ENCODE assay signal across 17 cellular contexts in genomic region chr1:170200161-170200560, GRCh38. TPM values are rescaled to one million over a fixed set of nuclear protein-coding genes. Genes with fewer than 3 reads are reported as not detected.
DNase-seq lines count a peak whose midpoint lies in the region; ATAC-seq and TF ChIP-seq lines count a peak whose summit lies in the region.
"Had no signal": no experiment of that assay in that cellular context is flagged by ENCODE, and none has a peak within 500 bp of the region (broad histone marks: within the 10 kb centered on the region; RNA-seq: fewer than 3 reads in every experiment).

No MANE protein-coding gene starts in this region.

- no peak for ATAC-seq in HG03025 (IDR thresholded peaks at IDR 0.05; ENCODE audit: low FRiP score, unreplicated experiment)
- ATAC-seq: GM12878 had no signal

- in situ Hi-C loops in mammary epithelial cell (cut with MboI; ENCODE audit: low sequenced_read_pairs in 2 of 2), result no loop called here
- in situ Hi-C loops in ACHN (cut with HindIII; ENCODE audit: low pct_ligation_motif_present, low pct_unique_long_range_greater_than_20kb, low sequenced_read_pairs), result no loop called here

- H3K27me3 ChIP-seq in Loucy (ENCODE audit: insufficient read depth, low read length, poor library complexity, severe bottlenecking) (no peaks in the 10 kb centered on the region), mammary epithelial cell (ENCODE audit: insufficient read depth, low read length) (no peaks in the 10 kb centered on the region), mesenchymal stem cell (ENCODE audit: control insufficient read depth in 1 of 2, insufficient read depth in 1 of 2, low read length in 2 of 2) (no peaks in the 10 kb centered on the region), subcutaneous abdominal adipose tissue (ENCODE audit: control insufficient read depth in 5 of 5, insufficient read depth in 4 of 5, low read length in 5 of 5) (no peaks in the 10 kb centered on the region), colonic mucosa (no peaks in the 10 kb centered on the region)

- no peaks in the 10 kb centered on the region for H3F3A ChIP-seq in Loucy (ENCODE audit: low read depth)

- no peak overlapping the region for H3K27ac ChIP-seq in mammary epithelial cell (ENCODE audit: insufficient read depth, low read depth, low read length)
- H3K27ac ChIP-seq in mesenchymal stem cell (ENCODE audit: low read length, poor library complexity, severe bottlenecking), result no peak overlapping the region
- peak overlapping the region; percentile 40 for H3K27ac ChIP-seq in subcutaneous abdominal adipose tissue (ENCODE audit: low read depth, low read length)
- no peak overlapping the region for H3K27ac ChIP-seq in colonic mucosa
- H3K27ac ChIP-seq: HL-60 had no signal

- no peak overlapping the region for H2BK15ac ChIP-seq in mesenchymal stem cell (ENCODE audit: low read depth, poor library complexity, severe bottlenecking)

- no peaks in the 10 kb centered on the region for H3K9me3 ChIP-seq in Loucy (ENCODE audit: insufficient read depth, low read depth, low read length)
- H3K9me3 ChIP-seq in mammary epithelial cell (replicated peaks; ENCODE audit: insufficient read depth, low read length), result no peaks in the 10 kb centered on the region
- H3K9me3 ChIP-seq in mesenchymal stem cell (ENCODE audit: control insufficient read depth, low read length), result no peaks in the 10 kb centered on the region
- H3K9me3 ChIP-seq in subcutaneous abdominal adipose tissue (ENCODE audit: control insufficient read depth in 5 of 5, low read length in 5 of 5), result no peaks in the 10 kb centered on the region
- H3K9me3 ChIP-seq in colonic mucosa, result no peaks in the 10 kb centered on the region

- no peak overlapping the region for H2AK5ac ChIP-seq in mesenchymal stem cell (ENCODE audit: low read length, severe bottlenecking)

- intact Hi-C loops in mammary epithelial cell (cut with micrococcal nuclease), result no loop called here
- intact Hi-C loops in colonic mucosa (cut with DNase I), result no loop called here
- intact Hi-C loops in activated CD4-positive, alpha-beta T cell treated with anti-CD3 and anti-CD28 coated beads, Interleukin-2, amount 10 ng/mL, durations not matched to agents 24 days and 14 days (cut with micrococcal nuclease), result no loop called here

- no peak overlapping the region for H2BK12ac ChIP-seq in mesenchymal stem cell (ENCODE audit: low read length in 2 of 2)

- CTCF ChIA-PET in mammary epithelial cell (lab: Charles Lee; ENCODE audit: low non-redundant PET), result no interaction called here

- H2BK120ac ChIP-seq in mesenchymal stem cell (ENCODE audit: low read depth, low read length), result no peak overlapping the region

- H3K4me1 Mint-ChIP-seq in activated CD4-positive, alpha-beta T cell treated with anti-CD3 and anti-CD28 coated beads, Interleukin-2, amount 10 ng/mL, durations not matched to agents 24 days and 14 days, result no peaks in the 10 kb centered on the region
- H3K4me1 Mint-ChIP-seq: CD4-positive, CD25-positive, alpha-beta regulatory T cell had no signal

- dilution Hi-C loops in mammary epithelial cell (cut with HindIII; ENCODE audit: low sequenced_read_pairs), result no loop called here

- H3K27me3 Mint-ChIP-seq in activated CD4-positive, alpha-beta T cell treated with anti-CD3 and anti-CD28 coated beads, Interleukin-2, amount 10 ng/mL, durations not matched to agents 24 days and 14 days, result peaks cover 8% of the 10 kb centered on the region

- H3K4me1 ChIP-seq in Loucy (ENCODE audit: insufficient read depth, low read length, poor library complexity, severe bottlenecking), result peaks cover 3% of the 10 kb centered on the region
- no peaks in the 10 kb centered on the region for H3K4me1 ChIP-seq in mammary epithelial cell (ENCODE audit: insufficient read depth, low read length)
- no peaks in the 10 kb centered on the region for H3K4me1 ChIP-seq in mesenchymal stem cell (ENCODE audit: control insufficient read depth, insufficient read depth, low read depth, low read length)
- peaks cover 0 to 24% (median 21%) of the 10 kb centered on the region in 5 donors for H3K4me1 ChIP-seq in subcutaneous abdominal adipose tissue (ENCODE audit: control insufficient read depth in 5 of 5, insufficient read depth in 5 of 5, low read length in 5 of 5)
- H3K4me1 ChIP-seq in colonic mucosa, result no peaks in the 10 kb centered on the region

- H3K36me3 Mint-ChIP-seq in activated CD4-positive, alpha-beta T cell treated with anti-CD3 and anti-CD28 coated beads, Interleukin-2, amount 10 ng/mL, durations not matched to agents 24 days and 14 days (ENCODE audit: low read depth), result no peaks in the 10 kb centered on the region
- H3K36me3 Mint-ChIP-seq: CD4-positive, CD25-positive, alpha-beta regulatory T cell had no signal

- H4K91ac ChIP-seq in mesenchymal stem cell (ENCODE audit: low read length), result no peak overlapping the region

- H3K4me3 ChIP-seq in Loucy (ENCODE audit: low read length, poor library complexity, severe bottlenecking) (no peak overlapping the region), mammary epithelial cell (replicated peaks in 1 of 3; ENCODE audit: insufficient read depth in 1 of 3, low read depth in 2 of 3, low read length in 3 of 3) (no peak overlapping the region), mesenchymal stem cell (ENCODE audit: insufficient read depth in 1 of 2, low read depth in 1 of 2, low read length in 2 of 2) (peak overlapping the region in 1 of 2 experiments; percentile 46), subcutaneous abdominal adipose tissue (ENCODE audit: low read depth in 1 of 5, low read length in 5 of 5) (no peak overlapping the region), colonic mucosa (no peak overlapping the region)
- H3K4me3 ChIP-seq: GM12878 had no signal

- no peak overlapping the region for H3K4me3 Mint-ChIP-seq in activated CD4-positive, alpha-beta T cell treated with anti-CD3 and anti-CD28 coated beads, Interleukin-2, amount 10 ng/mL, durations not matched to agents 24 days and 14 days

- BruUV-seq in mammary epithelial cell (replicated peaks; lab: Mats Ljungman, UMichigan), result no TSS peak

- DNase-seq in mammary epithelial cell (no peak), mesenchymal stem cell (no peak), colonic mucosa (no peak), ACHN (no peak)
- no peak for DNase-seq in activated CD4-positive, alpha-beta T cell treated with anti-CD3 and anti-CD28 coated beads, Interleukin-2, amount 10 ng/mL, durations not matched to agents 24 days and 14 days
- DNase-seq: Calu3; CD4-positive, CD25-positive, alpha-beta regulatory T cell; GOT3; NCI-H2227 treated with DMSO at 0.1 percent for 48 hours; NCI-H524 treated with DMSO at 0.1 percent for 48 hours had no signal

- no peak overlapping the region for H2BK5ac ChIP-seq in mesenchymal stem cell (ENCODE audit: low read depth, low read length, poor library complexity, severe bottlenecking)

- H3K18ac ChIP-seq in mesenchymal stem cell (ENCODE audit: low read depth in 1 of 2, low read length in 2 of 2), result no peak overlapping the region

- H3K4me2 ChIP-seq in Loucy (ENCODE audit: low read depth, low read length, poor library complexity, severe bottlenecking), result no peak overlapping the region
- no peak overlapping the region for H3K4me2 ChIP-seq in mammary epithelial cell (ENCODE audit: insufficient read depth, low read depth, low read length)
- H3K4me2 ChIP-seq in mesenchymal stem cell (ENCODE audit: low read length, poor library complexity, severe bottlenecking), result no peak overlapping the region

- H3K9ac ChIP-seq in Loucy (ENCODE audit: low read depth, low read length, poor library complexity, severe bottlenecking), result no peak overlapping the region
- H3K9ac ChIP-seq in mammary epithelial cell (ENCODE audit: insufficient read depth, low read length), result peak overlapping the region; percentile 1
- H3K9ac ChIP-seq in mesenchymal stem cell (ENCODE audit: low read length), result peak overlapping the region; percentile 85
- H3K9ac ChIP-seq in subcutaneous abdominal adipose tissue (ENCODE audit: low read length in 5 of 5), result peak overlapping the region in 1 of 5 donors; percentile 9
- H3K9ac ChIP-seq in colonic mucosa (ENCODE audit: low read depth in 2 of 2, low read length in 2 of 2), result no peak overlapping the region

- no peak overlapping the region for H3K23ac ChIP-seq in mesenchymal stem cell (ENCODE audit: low read length in 2 of 2)

- H2AFZ ChIP-seq in Loucy (ENCODE audit: low read length) (peak overlapping the region; percentile 20; the same call in 1 of the 2 replicates), mammary epithelial cell (ENCODE audit: low read depth, low read length) (no peak overlapping the region), mesenchymal stem cell (ENCODE audit: low read depth, low read length) (no peak overlapping the region)

- no peaks in the 10 kb centered on the region for H3K79me1 ChIP-seq in mesenchymal stem cell (replicated peaks; ENCODE audit: low read length, poor library complexity, severe bottlenecking)

- no peak overlapping the region for H3K27ac Mint-ChIP-seq in activated CD4-positive, alpha-beta T cell treated with anti-CD3 and anti-CD28 coated beads, Interleukin-2, amount 10 ng/mL, durations not matched to agents 24 days and 14 days
- H3K27ac Mint-ChIP-seq: CD4-positive, CD25-positive, alpha-beta regulatory T cell had no signal

- H4K8ac ChIP-seq in mesenchymal stem cell (ENCODE audit: low read length), result no peak overlapping the region

- H4K20me1 ChIP-seq in Loucy (ENCODE audit: insufficient read depth, low read length, poor library complexity, severe bottlenecking), result no peaks in the 10 kb centered on the region
- no peaks in the 10 kb centered on the region for H4K20me1 ChIP-seq in mammary epithelial cell (ENCODE audit: insufficient read depth, low read length)

- H3K14ac ChIP-seq in mesenchymal stem cell (ENCODE audit: low read length in 2 of 2), result no peak overlapping the region

- TF ChIP-seq CTCF in Loucy (conservative IDR thresholded peaks at IDR 0.05; ENCODE audit: low read length), result no peak
- no peak for TF ChIP-seq CTCF in mammary epithelial cell (conservative IDR thresholded peaks at IDR 0.05 in 1 of 2, IDR thresholded peaks at IDR 0.05 in 1 of 2; ENCODE audit: extremely low read depth in 1 of 2, insufficient read depth in 1 of 2, low read depth in 1 of 2, low read length in 2 of 2)
- no peak for TF ChIP-seq CTCF in colonic mucosa (IDR thresholded peaks at IDR 0.05)

- H3K9me2 ChIP-seq in Loucy (replicated peaks; ENCODE audit: low read depth, low read length), result no peaks in the 10 kb centered on the region

- H3K4ac ChIP-seq in mesenchymal stem cell (ENCODE audit: low read depth in 1 of 2, low read length in 2 of 2), result no peak overlapping the region

- H3K9me3 Mint-ChIP-seq in activated CD4-positive, alpha-beta T cell treated with anti-CD3 and anti-CD28 coated beads, Interleukin-2, amount 10 ng/mL, durations not matched to agents 24 days and 14 days, result no peaks in the 10 kb centered on the region

- H3K36me3 ChIP-seq in Loucy (ENCODE audit: insufficient read depth, low read length) (no peaks in the 10 kb centered on the region), mammary epithelial cell (ENCODE audit: insufficient read depth, low read length) (no peaks in the 10 kb centered on the region), mesenchymal stem cell (ENCODE audit: control insufficient read depth in 1 of 2, insufficient read depth in 2 of 2, low read depth in 1 of 2, low read length in 2 of 2) (no peaks in the 10 kb centered on the region), subcutaneous abdominal adipose tissue (ENCODE audit: control insufficient read depth in 5 of 5, insufficient read depth in 5 of 5, low read length in 5 of 5) (no peaks in the 10 kb centered on the region), colonic mucosa (no peaks in the 10 kb centered on the region)

- no peaks in the 10 kb centered on the region for H3K79me2 ChIP-seq in Loucy (ENCODE audit: insufficient read depth, low read length)
- no peaks in the 10 kb centered on the region for H3K79me2 ChIP-seq in mammary epithelial cell (ENCODE audit: insufficient read depth, low read length)

RNA-seq across cellular contexts. Expression of gene NTMT2, which starts 54.4 kb away (rescaled TPM):
- total RNA-seq in mammary epithelial cell (not detected), colonic mucosa (not detected)
- polyA plus RNA-seq in mammary epithelial cell, result not detected
- not detected for polyA minus RNA-seq in mammary epithelial cell
- not detected for polyA plus RNA-seq in mesenchymal stem cell (2013, experiment 1 of 2)
- not detected for polyA plus RNA-seq in mesenchymal stem cell (2013, experiment 2 of 2)
- total RNA-seq in activated CD4-positive, alpha-beta T cell treated with anti-CD3 and anti-CD28 coated beads, Interleukin-2, amount 10 ng/mL, durations not matched to agents 24 days and 14 days, result not detected in 2 replicates
- total RNA-seq: Calu3; CD4-positive, CD25-positive, alpha-beta regulatory T cell; GM12878; OCI-LY7; RPMI7951 had no signal
- polyA plus RNA-seq: CD4-positive, CD25-positive, alpha-beta regulatory T cell; GM12878 had no signal

Comparison
In these comparisons a context has a peak if more than half of its experiments do, and no peak if none do; other contexts are left out.
1. H3K9ac ChIP-seq: peak in mammary epithelial cell (single experiment) and mesenchymal stem cell (single experiment); none in Loucy (single experiment) and colonic mucosa (0 of 2).